1 cellular context compared by ENCODE assay signal in the genomic region with DNA sequence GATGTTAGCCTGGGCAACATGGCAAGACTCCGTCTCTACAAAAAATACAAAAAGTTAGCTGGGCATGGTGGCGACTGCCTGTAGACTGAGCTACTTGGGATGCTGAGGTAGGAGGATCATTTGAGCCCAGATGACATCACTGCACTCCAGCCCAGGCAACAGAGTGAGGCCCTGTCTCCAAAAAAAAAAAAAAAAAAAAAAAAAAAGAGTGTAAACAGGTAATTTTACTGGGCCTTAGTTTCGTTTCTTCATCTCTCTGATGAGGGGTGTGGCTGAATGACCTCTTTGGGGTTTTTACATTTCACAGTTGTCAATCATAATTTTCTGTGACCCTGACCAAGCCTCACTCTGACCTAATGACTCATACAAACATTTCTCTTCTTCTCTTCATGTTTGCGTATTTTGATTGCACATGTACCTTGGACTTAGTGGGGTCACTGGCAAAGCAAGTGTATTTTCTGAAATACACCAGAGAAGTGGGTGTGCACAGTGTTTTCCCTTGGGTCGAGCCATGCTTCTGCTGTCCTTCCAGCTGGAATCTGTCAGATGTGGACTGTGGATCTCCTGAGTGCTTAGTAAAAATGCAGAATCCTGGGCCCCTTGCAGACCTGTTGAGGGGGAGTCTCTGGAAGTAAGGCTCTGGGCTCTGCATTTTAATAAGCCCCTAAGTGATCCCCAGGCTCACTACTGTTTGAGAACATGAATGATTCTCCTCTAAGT.
A peak's percentile ranks its signal among the peaks of the same experiment; 100 is the strongest.
TF ChIP-seq lines count a peak whose summit lies in the region.

No MANE protein-coding gene starts in this region.

TF ChIP-seq in HepG2, 621 proteins besides CTCF, POLR2A, EP300 and RAD21 (continued from another document and continues in another):
- TF ChIP-seq, protein P1, sequence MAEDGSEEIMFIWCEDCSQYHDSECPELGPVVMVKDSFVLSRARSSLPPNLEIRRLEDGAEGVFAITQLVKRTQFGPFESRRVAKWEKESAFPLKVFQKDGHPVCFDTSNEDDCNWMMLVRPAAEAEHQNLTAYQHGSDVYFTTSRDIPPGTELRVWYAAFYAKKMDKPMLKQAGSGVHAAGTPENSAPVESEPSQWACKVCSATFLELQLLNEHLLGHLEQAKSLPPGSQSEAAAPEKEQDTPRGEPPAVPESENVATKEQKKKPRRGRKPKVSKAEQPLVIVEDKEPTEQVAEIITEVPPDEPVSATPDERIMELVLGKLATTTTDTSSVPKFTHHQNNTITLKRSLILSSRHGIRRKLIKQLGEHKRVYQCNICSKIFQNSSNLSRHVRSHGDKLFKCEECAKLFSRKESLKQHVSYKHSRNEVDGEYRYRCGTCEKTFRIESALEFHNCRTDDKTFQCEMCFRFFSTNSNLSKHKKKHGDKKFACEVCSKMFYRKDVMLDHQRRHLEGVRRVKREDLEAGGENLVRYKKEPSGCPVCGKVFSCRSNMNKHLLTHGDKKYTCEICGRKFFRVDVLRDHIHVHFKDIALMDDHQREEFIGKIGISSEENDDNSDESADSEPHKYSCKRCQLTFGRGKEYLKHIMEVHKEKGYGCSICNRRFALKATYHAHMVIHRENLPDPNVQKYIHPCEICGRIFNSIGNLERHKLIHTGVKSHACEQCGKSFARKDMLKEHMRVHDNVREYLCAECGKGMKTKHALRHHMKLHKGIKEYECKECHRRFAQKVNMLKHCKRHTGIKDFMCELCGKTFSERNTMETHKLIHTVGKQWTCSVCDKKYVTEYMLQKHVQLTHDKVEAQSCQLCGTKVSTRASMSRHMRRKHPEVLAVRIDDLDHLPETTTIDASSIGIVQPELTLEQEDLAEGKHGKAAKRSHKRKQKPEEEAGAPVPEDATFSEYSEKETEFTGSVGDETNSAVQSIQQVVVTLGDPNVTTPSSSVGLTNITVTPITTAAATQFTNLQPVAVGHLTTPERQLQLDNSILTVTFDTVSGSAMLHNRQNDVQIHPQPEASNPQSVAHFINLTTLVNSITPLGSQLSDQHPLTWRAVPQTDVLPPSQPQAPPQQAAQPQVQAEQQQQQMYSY (CRISPR knock-in tag; IDR thresholded peaks at IDR 0.05), result no peak
- no peak for TF ChIP-seq SMAD9 (CRISPR knock-in tag; IDR thresholded peaks at IDR 0.05)
- TF ChIP-seq TRIM24 (CRISPR knock-in tag; IDR thresholded peaks at IDR 0.05), result no peak
- TF ChIP-seq, protein P2, sequence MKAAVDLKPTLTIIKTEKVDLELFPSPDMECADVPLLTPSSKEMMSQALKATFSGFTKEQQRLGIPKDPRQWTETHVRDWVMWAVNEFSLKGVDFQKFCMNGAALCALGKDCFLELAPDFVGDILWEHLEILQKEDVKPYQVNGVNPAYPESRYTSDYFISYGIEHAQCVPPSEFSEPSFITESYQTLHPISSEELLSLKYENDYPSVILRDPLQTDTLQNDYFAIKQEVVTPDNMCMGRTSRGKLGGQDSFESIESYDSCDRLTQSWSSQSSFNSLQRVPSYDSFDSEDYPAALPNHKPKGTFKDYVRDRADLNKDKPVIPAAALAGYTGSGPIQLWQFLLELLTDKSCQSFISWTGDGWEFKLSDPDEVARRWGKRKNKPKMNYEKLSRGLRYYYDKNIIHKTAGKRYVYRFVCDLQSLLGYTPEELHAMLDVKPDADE (CRISPR knock-in tag; IDR thresholded peaks at IDR 0.05), result no peak
- TF ChIP-seq, protein P3, sequence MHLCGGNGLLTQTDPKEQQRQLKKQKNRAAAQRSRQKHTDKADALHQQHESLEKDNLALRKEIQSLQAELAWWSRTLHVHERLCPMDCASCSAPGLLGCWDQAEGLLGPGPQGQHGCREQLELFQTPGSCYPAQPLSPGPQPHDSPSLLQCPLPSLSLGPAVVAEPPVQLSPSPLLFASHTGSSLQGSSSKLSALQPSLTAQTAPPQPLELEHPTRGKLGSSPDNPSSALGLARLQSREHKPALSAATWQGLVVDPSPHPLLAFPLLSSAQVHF (CRISPR knock-in tag; IDR thresholded peaks at IDR 0.05), result no peak
- TF ChIP-seq ZNF839 (CRISPR knock-in tag; IDR thresholded peaks at IDR 0.05; ENCODE audit: borderline replicate concordance), result no peak
- no peak for TF ChIP-seq BHLHE40 (IDR thresholded peaks at IDR 0.05; ENCODE audit: low read length)
- no peak for TF ChIP-seq SOX6 (IDR thresholded peaks at IDR 0.05)
- TF ChIP-seq SOX6 (CRISPR knock-in tag; IDR thresholded peaks at IDR 0.05), result peak; percentile 94
- TF ChIP-seq RXRA (CRISPR knock-in tag; IDR thresholded peaks at IDR 0.05), result peak; percentile 89; the same call in 1 of the 2 replicates
- TF ChIP-seq, protein P4, sequence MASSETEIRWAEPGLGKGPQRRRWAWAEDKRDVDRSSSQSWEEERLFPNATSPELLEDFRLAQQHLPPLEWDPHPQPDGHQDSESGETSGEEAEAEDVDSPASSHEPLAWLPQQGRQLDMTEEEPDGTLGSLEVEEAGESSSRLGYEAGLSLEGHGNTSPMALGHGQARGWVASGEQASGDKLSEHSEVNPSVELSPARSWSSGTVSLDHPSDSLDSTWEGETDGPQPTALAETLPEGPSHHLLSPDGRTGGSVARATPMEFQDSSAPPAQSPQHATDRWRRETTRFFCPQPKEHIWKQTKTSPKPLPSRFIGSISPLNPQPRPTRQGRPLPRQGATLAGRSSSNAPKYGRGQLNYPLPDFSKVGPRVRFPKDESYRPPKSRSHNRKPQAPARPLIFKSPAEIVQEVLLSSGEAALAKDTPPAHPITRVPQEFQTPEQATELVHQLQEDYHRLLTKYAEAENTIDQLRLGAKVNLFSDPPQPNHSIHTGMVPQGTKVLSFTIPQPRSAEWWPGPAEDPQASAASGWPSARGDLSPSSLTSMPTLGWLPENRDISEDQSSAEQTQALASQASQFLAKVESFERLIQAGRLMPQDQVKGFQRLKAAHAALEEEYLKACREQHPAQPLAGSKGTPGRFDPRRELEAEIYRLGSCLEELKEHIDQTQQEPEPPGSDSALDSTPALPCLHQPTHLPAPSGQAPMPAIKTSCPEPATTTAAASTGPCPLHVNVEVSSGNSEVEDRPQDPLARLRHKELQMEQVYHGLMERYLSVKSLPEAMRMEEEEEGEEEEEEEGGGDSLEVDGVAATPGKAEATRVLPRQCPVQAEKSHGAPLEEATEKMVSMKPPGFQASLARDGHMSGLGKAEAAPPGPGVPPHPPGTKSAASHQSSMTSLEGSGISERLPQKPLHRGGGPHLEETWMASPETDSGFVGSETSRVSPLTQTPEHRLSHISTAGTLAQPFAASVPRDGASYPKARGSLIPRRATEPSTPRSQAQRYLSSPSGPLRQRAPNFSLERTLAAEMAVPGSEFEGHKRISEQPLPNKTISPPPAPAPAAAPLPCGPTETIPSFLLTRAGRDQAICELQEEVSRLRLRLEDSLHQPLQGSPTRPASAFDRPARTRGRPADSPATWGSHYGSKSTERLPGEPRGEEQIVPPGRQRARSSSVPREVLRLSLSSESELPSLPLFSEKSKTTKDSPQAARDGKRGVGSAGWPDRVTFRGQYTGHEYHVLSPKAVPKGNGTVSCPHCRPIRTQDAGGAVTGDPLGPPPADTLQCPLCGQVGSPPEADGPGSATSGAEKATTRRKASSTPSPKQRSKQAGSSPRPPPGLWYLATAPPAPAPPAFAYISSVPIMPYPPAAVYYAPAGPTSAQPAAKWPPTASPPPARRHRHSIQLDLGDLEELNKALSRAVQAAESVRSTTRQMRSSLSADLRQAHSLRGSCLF (CRISPR knock-in tag; IDR thresholded peaks at IDR 0.05; ENCODE audit: borderline replicate concordance), result no peak
- TF ChIP-seq ZNF20 (CRISPR knock-in tag; IDR thresholded peaks at IDR 0.05), result no peak
- no peak for TF ChIP-seq GABPA (IDR thresholded peaks at IDR 0.05; ENCODE audit: low read depth, low read length)
- TF ChIP-seq GABPA (CRISPR knock-in tag; IDR thresholded peaks at IDR 0.05; ENCODE audit: low read depth), result peak; percentile 56
- no peak for TF ChIP-seq SIX1 (CRISPR knock-in tag; IDR thresholded peaks at IDR 0.05; ENCODE audit: borderline replicate concordance)
- no peak for TF ChIP-seq ZNF557 (CRISPR knock-in tag; IDR thresholded peaks at IDR 0.05)
- TF ChIP-seq CBX2 (IDR thresholded peaks at IDR 0.05; ENCODE audit: low read depth, low read length), result no peak
- no peak for TF ChIP-seq CBX2 (CRISPR knock-in tag; IDR thresholded peaks at IDR 0.05; ENCODE audit: low read depth)
- no peak for TF ChIP-seq ZNF737 (CRISPR knock-in tag; IDR thresholded peaks at IDR 0.05; ENCODE audit: borderline replicate concordance)
- no peak for TF ChIP-seq PHB2 (IDR thresholded peaks at IDR 0.05; ENCODE audit: partially characterized antibody)
- TF ChIP-seq ZNF570 (CRISPR knock-in tag; IDR thresholded peaks at IDR 0.05; ENCODE audit: borderline replicate concordance), result no peak
- TF ChIP-seq, protein P5, sequence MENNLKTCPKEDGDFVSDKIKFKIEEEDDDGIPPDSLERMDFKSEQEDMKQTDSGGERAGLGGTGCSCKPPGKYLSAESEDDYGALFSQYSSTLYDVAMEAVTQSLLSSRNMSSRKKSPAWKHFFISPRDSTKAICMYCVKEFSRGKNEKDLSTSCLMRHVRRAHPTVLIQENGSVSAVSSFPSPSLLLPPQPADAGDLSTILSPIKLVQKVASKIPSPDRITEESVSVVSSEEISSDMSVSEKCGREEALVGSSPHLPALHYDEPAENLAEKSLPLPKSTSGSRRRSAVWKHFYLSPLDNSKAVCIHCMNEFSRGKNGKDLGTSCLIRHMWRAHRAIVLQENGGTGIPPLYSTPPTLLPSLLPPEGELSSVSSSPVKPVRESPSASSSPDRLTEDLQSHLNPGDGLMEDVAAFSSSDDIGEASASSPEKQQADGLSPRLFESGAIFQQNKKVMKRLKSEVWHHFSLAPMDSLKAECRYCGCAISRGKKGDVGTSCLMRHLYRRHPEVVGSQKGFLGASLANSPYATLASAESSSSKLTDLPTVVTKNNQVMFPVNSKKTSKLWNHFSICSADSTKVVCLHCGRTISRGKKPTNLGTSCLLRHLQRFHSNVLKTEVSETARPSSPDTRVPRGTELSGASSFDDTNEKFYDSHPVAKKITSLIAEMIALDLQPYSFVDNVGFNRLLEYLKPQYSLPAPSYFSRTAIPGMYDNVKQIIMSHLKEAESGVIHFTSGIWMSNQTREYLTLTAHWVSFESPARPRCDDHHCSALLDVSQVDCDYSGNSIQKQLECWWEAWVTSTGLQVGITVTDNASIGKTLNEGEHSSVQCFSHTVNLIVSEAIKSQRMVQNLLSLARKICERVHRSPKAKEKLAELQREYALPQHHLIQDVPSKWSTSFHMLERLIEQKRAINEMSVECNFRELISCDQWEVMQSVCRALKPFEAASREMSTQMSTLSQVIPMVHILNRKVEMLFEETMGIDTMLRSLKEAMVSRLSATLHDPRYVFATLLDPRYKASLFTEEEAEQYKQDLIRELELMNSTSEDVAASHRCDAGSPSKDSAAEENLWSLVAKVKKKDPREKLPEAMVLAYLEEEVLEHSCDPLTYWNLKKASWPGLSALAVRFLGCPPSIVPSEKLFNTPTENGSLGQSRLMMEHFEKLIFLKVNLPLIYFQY (CRISPR knock-in tag; IDR thresholded peaks at IDR 0.05; ENCODE audit: borderline replicate concordance), result no peak
- TF ChIP-seq NFRKB (IDR thresholded peaks at IDR 0.05), result no peak
- TF ChIP-seq ARID2 (CRISPR knock-in tag; IDR thresholded peaks at IDR 0.05; ENCODE audit: borderline replicate concordance), result no peak
- no peak for TF ChIP-seq SMAD1 (CRISPR knock-in tag; IDR thresholded peaks at IDR 0.05; ENCODE audit: borderline replicate concordance, low read depth)
- no peak for TF ChIP-seq ZNF558 (CRISPR knock-in tag; IDR thresholded peaks at IDR 0.05; ENCODE audit: borderline replicate concordance)
- no peak for TF ChIP-seq NR1H2 (CRISPR knock-in tag; IDR thresholded peaks at IDR 0.05; ENCODE audit: borderline replicate concordance, low read depth)
- no peak for TF ChIP-seq ZFP36L2 (CRISPR knock-in tag; IDR thresholded peaks at IDR 0.05)
- no peak for TF ChIP-seq ZNF572 (CRISPR knock-in tag; IDR thresholded peaks at IDR 0.05)
- TF ChIP-seq ZNF432 (CRISPR knock-in tag; IDR thresholded peaks at IDR 0.05; ENCODE audit: borderline replicate concordance), result no peak
- TF ChIP-seq RARA (CRISPR knock-in tag; IDR thresholded peaks at IDR 0.05), result peak; percentile 98
- TF ChIP-seq BRD4 (CRISPR knock-in tag; IDR thresholded peaks at IDR 0.05), result no peak
- no peak for TF ChIP-seq ZNF891 (CRISPR knock-in tag; IDR thresholded peaks at IDR 0.05)
- peak; percentile 90 for TF ChIP-seq PHF21A (CRISPR knock-in tag; IDR thresholded peaks at IDR 0.05)
- TF ChIP-seq, protein P6, sequence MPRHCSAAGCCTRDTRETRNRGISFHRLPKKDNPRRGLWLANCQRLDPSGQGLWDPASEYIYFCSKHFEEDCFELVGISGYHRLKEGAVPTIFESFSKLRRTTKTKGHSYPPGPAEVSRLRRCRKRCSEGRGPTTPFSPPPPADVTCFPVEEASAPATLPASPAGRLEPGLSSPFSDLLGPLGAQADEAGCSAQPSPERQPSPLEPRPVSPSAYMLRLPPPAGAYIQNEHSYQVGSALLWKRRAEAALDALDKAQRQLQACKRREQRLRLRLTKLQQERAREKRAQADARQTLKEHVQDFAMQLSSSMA (CRISPR knock-in tag; IDR thresholded peaks at IDR 0.05), result peak; percentile 76; the same call in 1 of the 2 replicates
- no peak for TF ChIP-seq IKZF4 (CRISPR knock-in tag; IDR thresholded peaks at IDR 0.05; ENCODE audit: borderline replicate concordance, low read depth, not compliant biosample characterization)
- TF ChIP-seq, protein P7, sequence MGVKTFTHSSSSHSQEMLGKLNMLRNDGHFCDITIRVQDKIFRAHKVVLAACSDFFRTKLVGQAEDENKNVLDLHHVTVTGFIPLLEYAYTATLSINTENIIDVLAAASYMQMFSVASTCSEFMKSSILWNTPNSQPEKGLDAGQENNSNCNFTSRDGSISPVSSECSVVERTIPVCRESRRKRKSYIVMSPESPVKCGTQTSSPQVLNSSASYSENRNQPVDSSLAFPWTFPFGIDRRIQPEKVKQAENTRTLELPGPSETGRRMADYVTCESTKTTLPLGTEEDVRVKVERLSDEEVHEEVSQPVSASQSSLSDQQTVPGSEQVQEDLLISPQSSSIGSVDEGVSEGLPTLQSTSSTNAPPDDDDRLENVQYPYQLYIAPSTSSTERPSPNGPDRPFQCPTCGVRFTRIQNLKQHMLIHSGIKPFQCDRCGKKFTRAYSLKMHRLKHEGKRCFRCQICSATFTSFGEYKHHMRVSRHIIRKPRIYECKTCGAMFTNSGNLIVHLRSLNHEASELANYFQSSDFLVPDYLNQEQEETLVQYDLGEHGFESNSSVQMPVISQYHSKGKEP (CRISPR knock-in tag; IDR thresholded peaks at IDR 0.05), result no peak
- no peak for TF ChIP-seq HES4 (CRISPR knock-in tag; IDR thresholded peaks at IDR 0.05; ENCODE audit: borderline replicate concordance)
- TF ChIP-seq, protein P8, sequence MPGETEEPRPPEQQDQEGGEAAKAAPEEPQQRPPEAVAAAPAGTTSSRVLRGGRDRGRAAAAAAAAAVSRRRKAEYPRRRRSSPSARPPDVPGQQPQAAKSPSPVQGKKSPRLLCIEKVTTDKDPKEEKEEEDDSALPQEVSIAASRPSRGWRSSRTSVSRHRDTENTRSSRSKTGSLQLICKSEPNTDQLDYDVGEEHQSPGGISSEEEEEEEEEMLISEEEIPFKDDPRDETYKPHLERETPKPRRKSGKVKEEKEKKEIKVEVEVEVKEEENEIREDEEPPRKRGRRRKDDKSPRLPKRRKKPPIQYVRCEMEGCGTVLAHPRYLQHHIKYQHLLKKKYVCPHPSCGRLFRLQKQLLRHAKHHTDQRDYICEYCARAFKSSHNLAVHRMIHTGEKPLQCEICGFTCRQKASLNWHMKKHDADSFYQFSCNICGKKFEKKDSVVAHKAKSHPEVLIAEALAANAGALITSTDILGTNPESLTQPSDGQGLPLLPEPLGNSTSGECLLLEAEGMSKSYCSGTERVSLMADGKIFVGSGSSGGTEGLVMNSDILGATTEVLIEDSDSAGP (CRISPR knock-in tag; IDR thresholded peaks at IDR 0.05; ENCODE audit: borderline replicate concordance), result no peak
- no peak for TF ChIP-seq ZNF296 (CRISPR knock-in tag; conservative IDR thresholded peaks at IDR 0.05)
- no peak for TF ChIP-seq SRSF9 (IDR thresholded peaks at IDR 0.05; ENCODE audit: borderline replicate concordance, insufficient read depth, low read depth, low read length, poor library complexity, severe bottlenecking)
- TF ChIP-seq ZNF460 (CRISPR knock-in tag; IDR thresholded peaks at IDR 0.05; ENCODE audit: borderline replicate concordance), result peak; percentile 71; the same call in 1 of the 2 replicates
- no peak for TF ChIP-seq RBM39 (IDR thresholded peaks at IDR 0.05; ENCODE audit: low read depth, low read length, poor library complexity, severe bottlenecking)
- TF ChIP-seq ZNF12 (CRISPR knock-in tag; IDR thresholded peaks at IDR 0.05), result no peak
